Comparison of ENCODE assay signal across 31 cellular contexts in the genomic region with DNA sequence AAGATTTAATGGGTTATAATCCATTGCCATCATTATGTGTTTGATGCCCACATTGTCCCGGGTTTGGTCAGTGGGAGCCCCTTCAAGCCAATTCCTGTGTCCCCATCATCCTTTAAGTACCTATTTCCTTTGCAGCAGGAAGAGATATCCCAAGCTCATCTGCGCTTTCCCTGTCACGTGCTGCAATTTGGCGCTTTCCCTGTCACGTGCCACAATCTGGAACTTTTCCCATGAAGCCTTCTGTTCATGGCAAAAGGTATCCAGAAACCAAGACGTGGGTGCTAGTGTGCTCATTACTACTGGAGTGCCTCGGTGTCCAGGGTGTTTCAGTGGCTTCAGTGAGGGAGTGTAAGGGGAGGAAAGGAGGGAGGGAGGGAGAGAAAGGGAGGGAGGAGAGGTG.
"Had no signal": no experiment of that assay in that cellular context is flagged by ENCODE, and none has a peak within 500 bp of the region (broad histone marks: within the 10 kb centered on the region; RNA-seq: fewer than 3 reads in every experiment).

No MANE protein-coding gene starts in this region.

- H3K79me2 ChIP-seq: parathyroid adenoma had no signal

- H3K9me3 ChIP-seq: esophagus squamous epithelium, mucosa of descending colon, neutrophil, stomach, thyroid gland, uterus had no signal

- H3K27ac ChIP-seq: esophagus squamous epithelium, heart right ventricle, neutrophil, parathyroid adenoma, stomach, thyroid gland, uterus had no signal

- H3K9ac ChIP-seq: parathyroid adenoma had no signal

- H3K36me3 Mint-ChIP-seq: mesothelial cell of epicardium; stimulated activated effector memory CD8-positive, alpha-beta T cell treated with anti-CD3 and anti-CD28 coated beads, Interleukin-12 subunit alpha, Interleukin-12 subunit beta, amount 100 ng/mL, for 72 hours had no signal

- H3K9me3 Mint-ChIP-seq: dendritic cell treated with granulocyte-macrophage colony-stimulating factor and Interleukin-4, amounts not matched to agents 40 ng/mL and 50 ng/mL, for 4 days; immature natural killer cell; natural killer cell treated with Interleukin-12 subunit alpha and Interleukin-12 subunit beta and Interleukin-15 and Interleukin-18, amount 100 ng/mL, for 72 hours; stimulated activated effector memory CD8-positive, alpha-beta T cell treated with anti-CD3 and anti-CD28 coated beads, Interleukin-12 subunit alpha, Interleukin-12 subunit beta, amount 100 ng/mL, for 72 hours had no signal

- FAIRE-seq: colon, endometrium, keratinocyte had no signal

- H3K27ac Mint-ChIP-seq: dendritic cell treated with granulocyte-macrophage colony-stimulating factor and Interleukin-4, amounts not matched to agents 40 ng/mL and 50 ng/mL, for 4 days; memory B cell; mesothelial cell of epicardium; natural killer cell treated with Interleukin-12 subunit alpha and Interleukin-12 subunit beta and Interleukin-15 and Interleukin-18, amount 100 ng/mL, for 72 hours; progenitor cell of endocrine pancreas; stimulated activated effector memory CD8-positive, alpha-beta T cell treated with anti-CD3 and anti-CD28 coated beads, Interleukin-12 subunit alpha, Interleukin-12 subunit beta, amount 100 ng/mL, for 72 hours had no signal

- DNase-seq: effector memory CD4-positive, alpha-beta T cell; erythroblast; esophagus squamous epithelium; foreskin melanocyte; glutamatergic neuron; heart right ventricle; hypothalamus; immature natural killer cell; mucosa of descending colon; naive B cell; stimulated activated CD4-positive, alpha-beta T cell treated with anti-CD3 and anti-CD28 coated beads, Interleukin-2, amount 100 ng/mL, for 24 hours; stimulated activated CD4-positive, alpha-beta T cell treated with anti-CD3 and anti-CD28 coated beads, Interleukin-4, amount 100 ng/mL, for 24 hours; stimulated activated naive CD4-positive, alpha-beta T cell treated with Interleukin-2 at 50 U/mL for 16 hours; stomach; thyroid gland; trophoblast cell; uterus had no signal

- H3K4me3 Mint-ChIP-seq: dendritic cell treated with granulocyte-macrophage colony-stimulating factor and Interleukin-4, amounts not matched to agents 40 ng/mL and 50 ng/mL, for 4 days; immature natural killer cell; memory B cell; mesothelial cell of epicardium; natural killer cell treated with Interleukin-12 subunit alpha and Interleukin-12 subunit beta and Interleukin-15 and Interleukin-18, amount 100 ng/mL, for 72 hours; neural crest cell; stimulated activated effector memory CD8-positive, alpha-beta T cell treated with anti-CD3 and anti-CD28 coated beads, Interleukin-12 subunit alpha, Interleukin-12 subunit beta, amount 100 ng/mL, for 72 hours had no signal

- H3K4me1 Mint-ChIP-seq: memory B cell; mesothelial cell of epicardium; neural crest cell; stimulated activated effector memory CD8-positive, alpha-beta T cell treated with anti-CD3 and anti-CD28 coated beads, Interleukin-12 subunit alpha, Interleukin-12 subunit beta, amount 100 ng/mL, for 72 hours had no signal

- H3K4me3 ChIP-seq: esophagus squamous epithelium, heart right ventricle, lung, mucosa of descending colon, stomach, thyroid gland, uterus had no signal

- H3K27me3 Mint-ChIP-seq: memory B cell; naive B cell; natural killer cell treated with Interleukin-12 subunit alpha and Interleukin-12 subunit beta and Interleukin-15 and Interleukin-18, amount 100 ng/mL, for 72 hours had no signal

- H3K4me1 ChIP-seq: esophagus squamous epithelium, heart right ventricle, parathyroid adenoma, stomach, thyroid gland, uterus had no signal

- H3K27me3 ChIP-seq: esophagus squamous epithelium, heart right ventricle, neutrophil, stomach, thyroid gland, uterus had no signal

- ATAC-seq: heart right ventricle; mucosa of descending colon; natural killer cell treated with Interleukin-12 subunit alpha and Interleukin-12 subunit beta and Interleukin-15 and Interleukin-18, amount 100 ng/mL, for 72 hours; sciatic nerve; stimulated activated effector memory CD8-positive, alpha-beta T cell treated with anti-CD3 and anti-CD28 coated beads, Interleukin-12 subunit alpha, Interleukin-12 subunit beta, amount 100 ng/mL, for 72 hours had no signal

- H2AFZ ChIP-seq: parathyroid adenoma had no signal

- H3K36me3 ChIP-seq: esophagus squamous epithelium, heart right ventricle, stomach, thyroid gland, uterus had no signal
